Comparison of ENCODE assay signal across 29 cellular contexts in genomic region chr1:84708031-84708430, GRCh38.
"Had no signal": no experiment of that assay in that cellular context is flagged by ENCODE, and none has a peak within 500 bp of the region (broad histone marks: within the 10 kb centered on the region; RNA-seq: fewer than 3 reads in every experiment).

No MANE protein-coding gene starts in this region.

- H3K36me3 Mint-ChIP-seq: activated naive CD8-positive, alpha-beta T cell; brain had no signal

- H3K27me3 Mint-ChIP-seq: activated CD8-positive, alpha-beta T cell treated with anti-CD3 and anti-CD28 coated beads for 36 hours; activated naive CD8-positive, alpha-beta T cell; dendritic cell treated with granulocyte-macrophage colony-stimulating factor and Interleukin-4, amounts not matched to agents 40 ng/mL and 50 ng/mL, for 4 days had no signal

- ATAC-seq: activated CD4-positive, CD25-positive, alpha-beta regulatory T cell treated with anti-CD3 and anti-CD28 coated beads, Interleukin-2, amount 50 U/mL, for 24 hours; activated CD8-positive, alpha-beta T cell treated with anti-CD3 and anti-CD28 coated beads for 36 hours; activated T-cell treated with anti-CD3 and anti-CD28 coated beads, Interleukin-2, amount 50 U/mL, for 4 hours; activated T-helper 17 cell treated with anti-CD3 and anti-CD28 coated beads, Interleukin-2, amount 50 U/mL, for 72 hours; esophagus mucosa; T-helper 17 cell had no signal

- H3K4me3 Mint-ChIP-seq: activated B cell treated with CpG ODN at 0.5 μM for 24 hours; activated CD8-positive, alpha-beta T cell treated with anti-CD3 and anti-CD28 coated beads for 36 hours; activated naive CD8-positive, alpha-beta T cell; activated T-cell treated with anti-CD3 and anti-CD28 coated beads, Interleukin-2, amount 50 U/mL, for 4 hours; activated T-helper 17 cell treated with anti-CD3 and anti-CD28 coated beads, Interleukin-2, amount 50 U/mL, for 72 hours; brain; dendritic cell treated with granulocyte-macrophage colony-stimulating factor and Interleukin-4, amounts not matched to agents 40 ng/mL and 50 ng/mL, for 4 days; endodermal cell; T-helper 17 cell; T-helper 2 cell treated with Interferon-gamma antibody and Interleukin-4, amounts not matched to agents 5 μg/mL and 100 μg/mL, for 36 hours had no signal

- H3K4me1 Mint-ChIP-seq: activated B cell treated with CpG ODN at 0.5 μM for 24 hours; activated T-helper 17 cell treated with anti-CD3 and anti-CD28 coated beads, Interleukin-2, amount 50 U/mL, for 72 hours; brain; endodermal cell had no signal

- DNase-seq: activated B cell treated with CpG ODN at 0.5 μM for 24 hours; activated CD4-positive, alpha-beta T cell treated with anti-CD3 and anti-CD28 coated beads for 48 hours; activated CD4-positive, alpha-beta T cell treated with anti-CD3 and anti-CD28 coated beads, Interleukin-2, amount 50 U/mL, for 1 hour; activated CD4-positive, alpha-beta T cell treated with anti-CD3 and anti-CD28 coated beads, Interleukin-2, amount 50 U/mL, for 48 hours; activated CD8-positive, alpha-beta memory T cell treated with anti-CD3 and anti-CD28 coated beads for 24 hours; activated CD8-positive, alpha-beta T cell treated with anti-CD3 and anti-CD28 coated beads for 36 hours; activated effector memory CD4-positive, alpha-beta T cell treated with Interleukin-2 at 50 U/mL for 16 hours; activated gamma-delta T cell treated with Interleukin-2 at 50 U/mL for 16 hours; activated naive CD4-positive, alpha-beta T cell treated with anti-CD3 and anti-CD28 coated beads, Interleukin-2, amount 50 U/mL, for 16 hours; activated naive CD4-positive, alpha-beta T cell treated with Interleukin-2 at 50 U/mL for 16 hours; activated T-cell treated with anti-CD3 and anti-CD28 coated beads, Interleukin-2, amount 50 U/mL, for 4 hours; amygdala; aorta; central memory CD4-positive, alpha-beta T cell; cerebellar nuclear complex; dorsolateral prefrontal cortex; effector memory CD4-positive, alpha-beta T cell; endodermal cell; foreskin fibroblast; T-helper 17 cell; T1000; WERI-Rb-1 had no signal

- H3K27ac Mint-ChIP-seq: activated B cell treated with CpG ODN at 0.5 μM for 24 hours; activated CD8-positive, alpha-beta T cell treated with anti-CD3 and anti-CD28 coated beads for 36 hours; activated naive CD8-positive, alpha-beta T cell; activated T-helper 17 cell treated with anti-CD3 and anti-CD28 coated beads, Interleukin-2, amount 50 U/mL, for 72 hours; dendritic cell treated with granulocyte-macrophage colony-stimulating factor and Interleukin-4, amounts not matched to agents 40 ng/mL and 50 ng/mL, for 4 days; endodermal cell; T-helper 17 cell; T-helper 2 cell treated with Interferon-gamma antibody and Interleukin-4, amounts not matched to agents 5 μg/mL and 100 μg/mL, for 36 hours had no signal

- H3K9me3 Mint-ChIP-seq: activated B cell treated with CpG ODN at 0.5 μM for 24 hours; activated CD8-positive, alpha-beta T cell treated with anti-CD3 and anti-CD28 coated beads for 36 hours; activated T-cell treated with anti-CD3 and anti-CD28 coated beads, Interleukin-2, amount 50 U/mL, for 4 hours; activated T-helper 17 cell treated with anti-CD3 and anti-CD28 coated beads, Interleukin-2, amount 50 U/mL, for 72 hours; dendritic cell treated with granulocyte-macrophage colony-stimulating factor and Interleukin-4, amounts not matched to agents 40 ng/mL and 50 ng/mL, for 4 days; endodermal cell had no signal
